Comparison of ENCODE assay signal across 13 cellular contexts in the genomic region with DNA sequence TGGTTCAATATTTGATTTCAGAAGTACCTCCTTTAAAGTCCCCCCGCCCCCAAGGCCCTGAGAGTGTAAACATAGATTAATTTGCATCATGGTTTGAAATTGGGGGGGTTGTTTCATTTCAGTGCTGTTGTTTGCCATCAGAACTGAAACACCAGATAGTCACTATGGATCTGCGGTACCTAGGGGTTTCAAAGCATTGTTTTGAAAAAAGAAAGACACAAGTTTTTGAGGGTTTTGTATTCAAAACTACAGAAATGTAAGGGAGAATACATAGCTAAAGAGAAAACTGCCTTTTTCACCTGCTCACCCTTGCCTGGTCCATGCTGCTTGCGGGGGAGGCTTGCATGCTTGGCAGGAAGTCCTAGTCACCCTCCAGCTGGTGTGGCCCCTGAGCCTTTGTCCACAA. TPM values are rescaled to one million over a fixed set of nuclear protein-coding genes. Genes with fewer than 3 reads are reported as not detected.
DNase-seq lines count a peak whose midpoint lies in the region; ATAC-seq, FAIRE-seq and TF ChIP-seq lines count a peak whose summit lies in the region.
"Had no signal": no experiment of that assay in that cellular context is flagged by ENCODE, and none has a peak within 500 bp of the region (broad histone marks: within the 10 kb centered on the region; RNA-seq: fewer than 3 reads in every experiment).

No MANE protein-coding gene starts in this region.

- intact Hi-C loops in breast epithelium (cut with DNase I; ENCODE audit: low total_unique reads) = no loop called here

- no peaks in the 10 kb centered on the region for H3K4me1 ChIP-seq in breast epithelium

- H3K27me3 ChIP-seq in breast epithelium = no peaks in the 10 kb centered on the region
- H3K27me3 ChIP-seq: dorsolateral prefrontal cortex had no signal

- TF ChIP-seq CTCF in GM10248 (IDR thresholded peaks at IDR 0.05; ENCODE audit: control extremely low read depth, extremely low read depth, low read depth, missing control alignments) (no peak), breast epithelium (IDR thresholded peaks at IDR 0.05) (no peak)

- peak; percentile 73 for FAIRE-seq in GM19239 (lab: Jason Lieb, UNC)

- CTCF ChIA-PET in GM10248 (lab: Yijun Ruan, JAX) = interaction anchor here (0.8 to 6.0 kb wide), 3 partner anchors 16 to 117 kb away, joined by 3 to 37 read pairs (median 4); no protein-coding TSS in a partner anchor
- CTCF ChIA-PET in HEK293T (lab: Yijun Ruan, JAX) = no interaction called here

- no peak for TF ChIP-seq POLR2A in breast epithelium (IDR thresholded peaks at IDR 0.05)

- DNase-seq in GM10248 (ENCODE audit: extremely low spot score) (peak; percentile 52), GM19239 (ENCODE audit: insufficient read length, low spot score) (no peak), putamen (ENCODE audit: low spot score) (no peak), CD1c-positive myeloid dendritic cell (ENCODE audit: extremely low spot score) (no peak), breast epithelium (ENCODE audit: low spot score in 2 of 2) (no peak), HEK293T (ENCODE audit: extremely low spot score) (no peak)
- DNase-seq: activated CD4-positive, alpha-beta T cell treated with anti-CD3 and anti-CD28 coated beads, Interleukin-2, amount 10 ng/mL, durations not matched to agents 24 days and 14 days; activated naive CD4-positive, alpha-beta T cell treated with anti-CD3 and anti-CD28 coated beads, Interleukin-2, amount 10 ng/mL, durations not matched to agents 7 days and 5 days; dorsolateral prefrontal cortex; NCI-H1105 treated with DMSO at 0.1 percent for 48 hours had no signal

- POLR2A ChIA-PET in GM10248 (lab: Yijun Ruan, JAX) = no interaction called here
- POLR2A ChIA-PET in HEK293T (lab: Yijun Ruan, JAX) = interaction anchor here (1.2 kb wide), 1 partner anchor 71 kb away, joined by 4 read pairs; no protein-coding TSS in a partner anchor

- no peak overlapping the region for H3K4me3 ChIP-seq in breast epithelium
- H3K4me3 ChIP-seq: dorsolateral prefrontal cortex, lung had no signal

- peak; percentile 73 for ATAC-seq in HG02759 (IDR thresholded peaks at IDR 0.05; ENCODE audit: unreplicated experiment)
- peak; percentile 42 for ATAC-seq in HG03575 (IDR thresholded peaks at IDR 0.05; ENCODE audit: extremely low read depth, insufficient number of reproducible peaks, low FRiP score, unreplicated experiment)

- no peaks in the 10 kb centered on the region for H3K9me3 ChIP-seq in breast epithelium

- no peak overlapping the region for H3K27ac ChIP-seq in breast epithelium
- H3K27ac ChIP-seq: dorsolateral prefrontal cortex had no signal

- no peaks in the 10 kb centered on the region for H3K36me3 ChIP-seq in breast epithelium

TF ChIP-seq in HEK293T, 16 proteins besides CTCF, POLR2A, EP300 and RAD21:
- TF ChIP-seq ARNT (IDR thresholded peaks at IDR 0.05) = no peak
- TF ChIP-seq CTBP1 (IDR thresholded peaks at IDR 0.05; ENCODE audit: borderline replicate concordance) = no peak
- no peak for TF ChIP-seq SP1 (IDR thresholded peaks at IDR 0.05)
- TF ChIP-seq HDGF (IDR thresholded peaks at IDR 0.05; ENCODE audit: borderline replicate concordance) = no peak
- no peak for TF ChIP-seq FOXM1 (IDR thresholded peaks at IDR 0.05; ENCODE audit: borderline replicate concordance)
- TF ChIP-seq FOXK2 (IDR thresholded peaks at IDR 0.05) = no peak
- no peak for TF ChIP-seq LEF1 (IDR thresholded peaks at IDR 0.05; ENCODE audit: borderline replicate concordance)
- TF ChIP-seq SUZ12 (IDR thresholded peaks at IDR 0.05) = no peak
- TF ChIP-seq, protein P1, sequence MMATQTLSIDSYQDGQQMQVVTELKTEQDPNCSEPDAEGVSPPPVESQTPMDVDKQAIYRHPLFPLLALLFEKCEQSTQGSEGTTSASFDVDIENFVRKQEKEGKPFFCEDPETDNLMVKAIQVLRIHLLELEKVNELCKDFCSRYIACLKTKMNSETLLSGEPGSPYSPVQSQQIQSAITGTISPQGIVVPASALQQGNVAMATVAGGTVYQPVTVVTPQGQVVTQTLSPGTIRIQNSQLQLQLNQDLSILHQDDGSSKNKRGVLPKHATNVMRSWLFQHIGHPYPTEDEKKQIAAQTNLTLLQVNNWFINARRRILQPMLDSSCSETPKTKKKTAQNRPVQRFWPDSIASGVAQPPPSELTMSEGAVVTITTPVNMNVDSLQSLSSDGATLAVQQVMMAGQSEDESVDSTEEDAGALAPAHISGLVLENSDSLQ (IDR thresholded peaks at IDR 0.05) = no peak
- no peak for TF ChIP-seq L3MBTL2 (conservative IDR thresholded peaks at IDR 0.05)
- no peak for TF ChIP-seq FOXA1 (IDR thresholded peaks at IDR 0.05)
- TF ChIP-seq NFRKB (IDR thresholded peaks at IDR 0.05) = no peak
- no peak for TF ChIP-seq ELF4 (IDR thresholded peaks at IDR 0.05)
- no peak for TF ChIP-seq BHLHE40 (IDR thresholded peaks at IDR 0.05; ENCODE audit: borderline replicate concordance)
- TF ChIP-seq TARDBP (IDR thresholded peaks at IDR 0.05) = no peak
- TF ChIP-seq ZNF384 (IDR thresholded peaks at IDR 0.05) = no peak

RNA-seq across cellular contexts. Expression of gene ACP6, which starts 59.3 kb away (rescaled TPM):
- total RNA-seq in breast epithelium = 10 to 100 TPM in 2 of 3 donors, 1 to 10 TPM in 1; 5.1 to 19.7 (median 18.9) TPM
